ENCODE assay signal across 28 cellular contexts in genomic region chr17:78588258-78589030, GRCh38. TPM values are rescaled to one million over a fixed set of nuclear protein-coding genes. Genes with fewer than 3 reads are reported as not detected.
DNase-seq lines count a peak whose midpoint lies in the region; ATAC-seq, FAIRE-seq and TF ChIP-seq lines count a peak whose summit lies in the region.
"Had no signal": no experiment of that assay in that cellular context is flagged by ENCODE, and none has a peak within 500 bp of the region (broad histone marks: within the 10 kb centered on the region; RNA-seq: fewer than 3 reads in every experiment).

No MANE protein-coding gene starts in this region.

- DNase-seq in HTR-8/SVneo (ENCODE audit: insufficient read length, low spot score) (no peak), NCI-H2227 treated with DMSO at 0.1 percent for 48 hours (lab: John Stamatoyannopoulos, UW) (peak; percentile 14), retina (peak; percentile 35)
- DNase-seq in CD4-positive, alpha-beta T cell = no peak
- DNase-seq: activated CD4-positive, alpha-beta T cell treated with anti-CD3 and anti-CD28 coated beads, Interleukin-2, amount 50 U/mL, for 1 hour; anterior cingulate cortex; dermis blood vessel endothelial cell; DMS79; GF-D8; KBM-7; left ventricle myocardium superior; MM.1S; NCI-H1436; NCI-H2171 treated with DMSO at 0.1 percent for 48 hours; NCI-H748 treated with DMSO at 0.1 percent for 48 hours; stimulated activated CD8-positive, alpha-beta memory T cell treated with anti-CD3 and anti-CD28 coated beads, Interleukin-4, amount 100 ng/mL, for 48 hours had no signal

- ATAC-seq in HG03135 (IDR thresholded peaks at IDR 0.05; ENCODE audit: unreplicated experiment) (no peak), HG03025 (IDR thresholded peaks at IDR 0.05; ENCODE audit: low FRiP score, unreplicated experiment) (no peak)
- ATAC-seq in CD4-positive, alpha-beta T cell (ENCODE audit: poor library complexity) = no peak
- ATAC-seq: activated naive CD4-positive, alpha-beta T cell treated with anti-CD3 and anti-CD28 coated beads, Interleukin-2, amount 50 U/mL, for 72 hours; gastroesophageal sphincter; HCT116; left ventricle myocardium superior; natural killer cell treated with Interleukin-12 subunit alpha and Interleukin-12 subunit beta and Interleukin-15 and Interleukin-18, amount 100 ng/mL, for 72 hours; sciatic nerve; SK-N-SH treated with all-trans-retinoic acid at 6 μM for 48 hours had no signal

- CTCF ChIA-PET in CD4-positive, alpha-beta T cell (lab: Charles Lee) = no interaction called here

- peak; percentile 31 for FAIRE-seq in HTR-8/SVneo (lab: Jason Lieb, UNC)

- POLR2A ChIA-PET in CD4-positive, alpha-beta T cell (lab: Charles Lee) = no interaction called here

- H3K9me3 Mint-ChIP-seq in dendritic cell treated with granulocyte-macrophage colony-stimulating factor and Interleukin-4, amounts not matched to agents 40 ng/mL and 50 ng/mL, for 4 days = no peaks in the 10 kb centered on the region
- H3K9me3 Mint-ChIP-seq in CD4-positive, alpha-beta T cell = no peaks in the 10 kb centered on the region
- H3K9me3 Mint-ChIP-seq: activated naive CD4-positive, alpha-beta T cell treated with anti-CD3 and anti-CD28 coated beads, Interleukin-2, amount 50 U/mL, for 72 hours; T-helper 2 cell treated with Interferon-gamma antibody and Interleukin-4, amounts not matched to agents 5 μg/mL and 100 μg/mL, for 36 hours had no signal

- no peak for TF ChIP-seq CTCF in CD4-positive, alpha-beta T cell (IDR thresholded peaks at IDR 0.05)

- no peaks in the 10 kb centered on the region for H3K36me3 Mint-ChIP-seq in dendritic cell treated with granulocyte-macrophage colony-stimulating factor and Interleukin-4, amounts not matched to agents 40 ng/mL and 50 ng/mL, for 4 days (ENCODE audit: low read depth)
- no peaks in the 10 kb centered on the region for H3K36me3 Mint-ChIP-seq in CD4-positive, alpha-beta T cell (ENCODE audit: low read depth)
- H3K36me3 Mint-ChIP-seq: activated naive CD4-positive, alpha-beta T cell treated with anti-CD3 and anti-CD28 coated beads, Interleukin-2, amount 50 U/mL, for 72 hours; natural killer cell treated with Interleukin-12 subunit alpha and Interleukin-12 subunit beta and Interleukin-15 and Interleukin-18, amount 100 ng/mL, for 72 hours had no signal

- H3K9me3 ChIP-seq in CD4-positive, alpha-beta T cell (ENCODE audit: control insufficient read depth, low read length) = no peaks in the 10 kb centered on the region
- H3K9me3 ChIP-seq: gastroesophageal sphincter, tibial nerve had no signal

- H3K27ac Mint-ChIP-seq in dendritic cell treated with granulocyte-macrophage colony-stimulating factor and Interleukin-4, amounts not matched to agents 40 ng/mL and 50 ng/mL, for 4 days = peak overlapping the region; percentile 25
- H3K27ac Mint-ChIP-seq in CD4-positive, alpha-beta T cell = no peak overlapping the region
- H3K27ac Mint-ChIP-seq: activated naive CD4-positive, alpha-beta T cell treated with anti-CD3 and anti-CD28 coated beads, Interleukin-2, amount 50 U/mL, for 72 hours; T-helper 2 cell treated with Interferon-gamma antibody and Interleukin-4, amounts not matched to agents 5 μg/mL and 100 μg/mL, for 36 hours had no signal

- peaks cover 5% of the 10 kb centered on the region for H3K27me3 Mint-ChIP-seq in dendritic cell treated with granulocyte-macrophage colony-stimulating factor and Interleukin-4, amounts not matched to agents 40 ng/mL and 50 ng/mL, for 4 days
- H3K27me3 Mint-ChIP-seq in CD4-positive, alpha-beta T cell = no peaks in the 10 kb centered on the region

- H3K4me1 Mint-ChIP-seq in dendritic cell treated with granulocyte-macrophage colony-stimulating factor and Interleukin-4, amounts not matched to agents 40 ng/mL and 50 ng/mL, for 4 days (ENCODE audit: low read depth) = peaks cover 41% of the 10 kb centered on the region
- peaks cover 8% of the 10 kb centered on the region for H3K4me1 Mint-ChIP-seq in CD4-positive, alpha-beta T cell (ENCODE audit: low read depth)

- no peak overlapping the region for H3K27ac ChIP-seq in CD4-positive, alpha-beta T cell (ENCODE audit: low read depth, low read length)
- H3K27ac ChIP-seq: cardiac muscle cell, gastroesophageal sphincter, tibial nerve had no signal

- intact Hi-C loops in dendritic cell treated with granulocyte-macrophage colony-stimulating factor and Interleukin-4, amounts not matched to agents 40 ng/mL and 50 ng/mL, for 4 days (cut with micrococcal nuclease) = no loop called here
- intact Hi-C loops in CD4-positive, alpha-beta T cell (cut with DNase I, micrococcal nuclease) = no loop called here

- H3K4me3 Mint-ChIP-seq in dendritic cell treated with granulocyte-macrophage colony-stimulating factor and Interleukin-4, amounts not matched to agents 40 ng/mL and 50 ng/mL, for 4 days = no peak overlapping the region
- H3K4me3 Mint-ChIP-seq in CD4-positive, alpha-beta T cell = no peak overlapping the region
- H3K4me3 Mint-ChIP-seq: natural killer cell treated with Interleukin-12 subunit alpha and Interleukin-12 subunit beta and Interleukin-15 and Interleukin-18, amount 100 ng/mL, for 72 hours; T-helper 2 cell treated with Interferon-gamma antibody and Interleukin-4, amounts not matched to agents 5 μg/mL and 100 μg/mL, for 36 hours had no signal

- H3K27me3 ChIP-seq in CD4-positive, alpha-beta T cell (ENCODE audit: control insufficient read depth, insufficient read depth, low read length) = no peaks in the 10 kb centered on the region
- H3K27me3 ChIP-seq: cardiac muscle cell, gastroesophageal sphincter, tibial nerve had no signal

RNA-seq across cellular contexts. Expression of gene DNAH17, which starts 11.2 kb away (rescaled TPM):
- under 1 TPM in 1 of 2 experiments, not detected in 1; 0.14 TPM for total RNA-seq in CD4-positive, alpha-beta T cell
- total RNA-seq: cardiac muscle cell, left ventricle myocardium superior had no signal

Comparison
In these comparisons a context has a peak if more than half of its experiments do, and no peak if none do; other contexts are left out.
1. DNase-seq: peak in NCI-H2227 treated with DMSO at 0.1 percent for 48 hours (single experiment) and retina (single experiment); none in HTR-8/SVneo (single experiment) and CD4-positive, alpha-beta T cell (0 of 10).